18 cellular contexts compared by ENCODE assay signal in genomic region chr2:158723311-158723838, GRCh38.
DNase-seq lines count a peak whose midpoint lies in the region; ATAC-seq and TF ChIP-seq lines count a peak whose summit lies in the region.
"Had no signal": no experiment of that assay in that cellular context is flagged by ENCODE, and none has a peak within 500 bp of the region (broad histone marks: within the 10 kb centered on the region; RNA-seq: fewer than 3 reads in every experiment).

No MANE protein-coding gene starts in this region.

- H3K9ac ChIP-seq in colonic mucosa (ENCODE audit: low read depth in 2 of 2, low read length in 2 of 2): no peak overlapping the region

- no peak overlapping the region for H3K4me2 ChIP-seq in GM23338

- no peaks in the 10 kb centered on the region for H3F3A ChIP-seq in GM23338 (replicated peaks; ENCODE audit: low read depth)

- DNase-seq in GM23338 (ENCODE audit: low spot score): no peak
- DNase-seq in superior temporal gyrus (ENCODE audit: extremely low spot score): peak; percentile 96
- no peak for DNase-seq in colonic mucosa
- no peak for DNase-seq in amniotic stem cell (lab: John Stamatoyannopoulos, UW)
- no peak for DNase-seq in NCI-H82 treated with DMSO at 0.1 percent for 48 hours (lab: John Stamatoyannopoulos, UW; ENCODE audit: unreplicated experiment)
- DNase-seq: activated CD4-positive, alpha-beta T cell treated with anti-CD3 and anti-CD28 coated beads, Interleukin-2, amount 50 U/mL, for 48 hours; activated T-cell treated with anti-CD3 and anti-CD28 coated beads, Interleukin-2, amount 50 U/mL, for 1 hour; DND-41; effector memory CD8-positive, alpha-beta T cell; natural killer cell; NCI-H2081; retina; SW 1271 had no signal

- H3K79me2 ChIP-seq in GM23338 (replicated peaks; ENCODE audit: insufficient read depth): no peaks in the 10 kb centered on the region

- no peaks in the 10 kb centered on the region for H3K36me3 Mint-ChIP-seq in GM23338 (ENCODE audit: low read depth)
- H3K36me3 Mint-ChIP-seq in brain: no peaks in the 10 kb centered on the region
- H3K36me3 Mint-ChIP-seq: activated naive CD4-positive, alpha-beta T cell treated with anti-CD3 and anti-CD28 coated beads, Interleukin-2, amount 50 U/mL, for 24 hours; natural killer cell had no signal

- peaks cover 7% of the 10 kb centered on the region for H3K27me3 Mint-ChIP-seq in GM23338 (ENCODE audit: insufficient read depth, low read depth, poor library complexity)
- H3K27me3 Mint-ChIP-seq in brain: peaks cover 7% of the 10 kb centered on the region
- H3K27me3 Mint-ChIP-seq: activated naive CD4-positive, alpha-beta T cell treated with anti-CD3 and anti-CD28 coated beads, Interleukin-2, amount 50 U/mL, for 24 hours had no signal

- H3K27ac ChIP-seq in GM23338 (ENCODE audit: low read depth) (no peak overlapping the region), layer of hippocampus (ENCODE audit: low read depth, low read length) (peak overlapping the region; percentile 82), colonic mucosa (no peak overlapping the region)
- H3K27ac ChIP-seq: RWPE1 had no signal

- H3K27ac Mint-ChIP-seq in GM23338 (no peak overlapping the region), brain (peak overlapping the region in 3 of 5 experiments; percentile 13 to 47 (median 19))
- H3K27ac Mint-ChIP-seq: activated naive CD4-positive, alpha-beta T cell treated with anti-CD3 and anti-CD28 coated beads, Interleukin-2, amount 50 U/mL, for 24 hours; effector memory CD8-positive, alpha-beta T cell; natural killer cell had no signal

- H3K27me3 ChIP-seq in GM23338 (ENCODE audit: insufficient read depth) (no peaks in the 10 kb centered on the region), layer of hippocampus (ENCODE audit: control insufficient read depth, insufficient read depth, low read length) (no peaks in the 10 kb centered on the region), colonic mucosa (no peaks in the 10 kb centered on the region)

- H3K9me3 ChIP-seq in colonic mucosa: no peaks in the 10 kb centered on the region

- H4K20me1 ChIP-seq in GM23338 (replicated peaks; ENCODE audit: insufficient read depth): no peaks in the 10 kb centered on the region

- no peaks in the 10 kb centered on the region; the same call in 1 of the 2 replicates for H3K9me2 ChIP-seq in GM23338 (ENCODE audit: insufficient read depth)

- peaks cover 9% of the 10 kb centered on the region; the same call in 2 of the 3 replicates for H3K4me1 Mint-ChIP-seq in GM23338
- H3K4me1 Mint-ChIP-seq in brain: peaks cover 39% of the 10 kb centered on the region
- H3K4me1 Mint-ChIP-seq: activated naive CD4-positive, alpha-beta T cell treated with anti-CD3 and anti-CD28 coated beads, Interleukin-2, amount 50 U/mL, for 24 hours had no signal

- H3K9me3 Mint-ChIP-seq in GM23338: no peaks in the 10 kb centered on the region
- peaks cover 0 to 13% (median 0%) of the 10 kb centered on the region in 5 experiments for H3K9me3 Mint-ChIP-seq in brain
- H3K9me3 Mint-ChIP-seq: activated naive CD4-positive, alpha-beta T cell treated with anti-CD3 and anti-CD28 coated beads, Interleukin-2, amount 50 U/mL, for 24 hours; effector memory CD8-positive, alpha-beta T cell; natural killer cell had no signal

- no peaks in the 10 kb centered on the region for H3K36me3 ChIP-seq in GM23338 (ENCODE audit: insufficient read depth)
- no peaks in the 10 kb centered on the region for H3K36me3 ChIP-seq in colonic mucosa

- H2AFZ ChIP-seq in GM23338: peak overlapping the region; percentile 40; the same call in 1 of the 2 replicates

- H3K4me3 ChIP-seq in GM23338: no peak overlapping the region
- H3K4me3 ChIP-seq in colonic mucosa: no peak overlapping the region
- H3K4me3 ChIP-seq: lung had no signal

- intact Hi-C loops in colonic mucosa (cut with DNase I): no loop called here

- TF ChIP-seq CTCF in GM23338 (conservative IDR thresholded peaks at IDR 0.05; ENCODE audit: low read depth in 2 of 2): no peak
- TF ChIP-seq CTCF in brain (conservative IDR thresholded peaks at IDR 0.05): no peak
- no peak for TF ChIP-seq CTCF in colonic mucosa (IDR thresholded peaks at IDR 0.05)

- ATAC-seq in GM23338: no peak
- ATAC-seq: effector memory CD8-positive, alpha-beta T cell; natural killer cell had no signal

- H3K4me3 Mint-ChIP-seq in GM23338: no peak overlapping the region
- no peak overlapping the region for H3K4me3 Mint-ChIP-seq in brain
- H3K4me3 Mint-ChIP-seq: activated naive CD4-positive, alpha-beta T cell treated with anti-CD3 and anti-CD28 coated beads, Interleukin-2, amount 50 U/mL, for 24 hours; effector memory CD8-positive, alpha-beta T cell; natural killer cell had no signal

- no peaks in the 10 kb centered on the region for H3K4me1 ChIP-seq in GM23338 (ENCODE audit: insufficient read depth)
- H3K4me1 ChIP-seq in colonic mucosa: no peaks in the 10 kb centered on the region

TF ChIP-seq in GM23338, 12 proteins besides CTCF, POLR2A, EP300 and RAD21 (continues in another document):
- TF ChIP-seq STAT1 (IDR thresholded peaks at IDR 0.05; ENCODE audit: unreplicated experiment): no peak
- no peak for TF ChIP-seq EZH2 (IDR thresholded peaks at IDR 0.05; ENCODE audit: low read depth, unreplicated experiment)
- no peak for TF ChIP-seq REST (IDR thresholded peaks at IDR 0.05; ENCODE audit: unreplicated experiment)
- TF ChIP-seq POLR2AphosphoS5 (IDR thresholded peaks at IDR 0.05; ENCODE audit: low read depth): no peak
- TF ChIP-seq EZH2phosphoT487 (IDR thresholded peaks at IDR 0.05; ENCODE audit: unreplicated experiment): no peak
- TF ChIP-seq ETS1 (IDR thresholded peaks at IDR 0.05): no peak
- TF ChIP-seq NANOG (IDR thresholded peaks at IDR 0.05; ENCODE audit: borderline replicate concordance): no peak
- no peak for TF ChIP-seq ZNF114 (CRISPR knock-in tag; IDR thresholded peaks at IDR 0.05)
- TF ChIP-seq ZNF331 (CRISPR knock-in tag; IDR thresholded peaks at IDR 0.05; ENCODE audit: low read depth): no peak
- no peak for TF ChIP-seq CREB1 (CRISPR knock-in tag; IDR thresholded peaks at IDR 0.05; ENCODE audit: low read depth)
